28 cellular contexts compared by ENCODE assay signal in the genomic region with DNA sequence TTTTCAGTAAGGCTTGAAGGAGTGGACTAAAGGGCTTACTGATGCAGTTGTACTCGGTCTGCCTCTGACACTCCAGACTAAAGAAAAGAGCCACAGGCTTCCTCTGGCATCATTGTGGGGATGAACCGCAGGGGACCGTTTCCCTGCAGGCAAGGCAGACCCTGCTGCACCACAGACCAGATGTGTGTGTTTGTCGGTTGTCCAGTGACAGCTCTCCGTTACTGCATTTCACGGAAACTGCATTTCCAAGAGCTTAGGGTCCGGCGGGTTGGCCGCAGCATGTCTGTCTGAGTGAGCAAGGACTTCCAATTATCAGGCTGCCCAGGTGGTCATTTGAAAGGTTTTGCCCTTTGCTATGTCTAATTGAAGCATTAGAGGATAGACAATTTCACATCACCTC.
A peak's percentile ranks its signal among the peaks of the same experiment; 100 is the strongest.
DNase-seq lines count a peak whose midpoint lies in the region; ATAC-seq, FAIRE-seq and TF ChIP-seq lines count a peak whose summit lies in the region.
"Had no signal": no experiment of that assay in that cellular context is flagged by ENCODE, and none has a peak within 500 bp of the region (broad histone marks: within the 10 kb centered on the region; RNA-seq: fewer than 3 reads in every experiment).

No MANE protein-coding gene starts in this region.

- no peak overlapping the region for H3K4me3 ChIP-seq in CD8-positive, alpha-beta T cell (ENCODE audit: low read depth, low read length)
- H3K4me3 ChIP-seq in Jurkat, Clone E6-1 (ENCODE audit: low read length), result peak overlapping the region; percentile 28
- no peak overlapping the region for H3K4me3 ChIP-seq in bronchial epithelial cell (ENCODE audit: low read depth, low read length)
- H3K4me3 ChIP-seq: GM23248, upper lobe of left lung had no signal

- peak overlapping the region; percentile 52 for H3K27ac Mint-ChIP-seq in CD8-positive, alpha-beta T cell
- H3K27ac Mint-ChIP-seq: activated CD4-positive, alpha-beta memory T cell treated with anti-CD3 and anti-CD28 coated beads for 36 hours; activated naive CD8-positive, alpha-beta T cell; HFFc6 had no signal

- H3K4me3 Mint-ChIP-seq in CD8-positive, alpha-beta T cell, result no peak overlapping the region
- H3K4me3 Mint-ChIP-seq: activated CD4-positive, alpha-beta memory T cell treated with anti-CD3 and anti-CD28 coated beads for 36 hours; activated naive CD8-positive, alpha-beta T cell; HFFc6 had no signal

- H3K27me3 ChIP-seq in CD8-positive, alpha-beta T cell (ENCODE audit: insufficient read depth, low read length), result no peaks in the 10 kb centered on the region
- H3K27me3 ChIP-seq in bronchial epithelial cell (ENCODE audit: control insufficient read depth, insufficient read depth, low read length), result no peaks in the 10 kb centered on the region
- H3K27me3 ChIP-seq: upper lobe of left lung had no signal

- H3K4me1 ChIP-seq in CD8-positive, alpha-beta T cell (ENCODE audit: insufficient read depth, low read length), result peaks cover 4% of the 10 kb centered on the region

- TF ChIP-seq CTCF in CD8-positive, alpha-beta T cell (IDR thresholded peaks at IDR 0.05), result no peak
- no peak for TF ChIP-seq CTCF in bronchial epithelial cell (IDR thresholded peaks at IDR 0.05; ENCODE audit: insufficient read depth, low read length, severe bottlenecking)

- no peak overlapping the region for H3K27ac ChIP-seq in CD8-positive, alpha-beta T cell (ENCODE audit: low read depth, low read length)
- H3K27ac ChIP-seq: C4-2B, GM23248, upper lobe of left lung had no signal

- no peaks in the 10 kb centered on the region for H3K9me3 Mint-ChIP-seq in CD8-positive, alpha-beta T cell
- H3K9me3 Mint-ChIP-seq: activated CD4-positive, alpha-beta memory T cell treated with anti-CD3 and anti-CD28 coated beads for 36 hours; HFFc6 had no signal

- DNase-seq in CD8-positive, alpha-beta T cell, result no peak
- peak; percentile 83 for DNase-seq in Jurkat, Clone E6-1 (ENCODE audit: low read depth, low spot score)
- DNase-seq in bronchial epithelial cell (ENCODE audit: low read depth) (no peak), pons (ENCODE audit: low spot score) (peak; percentile 32), NCI-H510A treated with DMSO at 0.1 percent for 48 hours (lab: John Stamatoyannopoulos, UW) (no peak)
- DNase-seq: activated CD4-positive, alpha-beta memory T cell treated with anti-CD3 and anti-CD28 coated beads for 36 hours; activated CD4-positive, CD25-positive, alpha-beta regulatory T cell treated with anti-CD3 and anti-CD28 coated beads, Interleukin-2, amount 50 U/mL, for 72 hours; Calu3; central memory CD4-positive, alpha-beta T cell; DMS79 treated with DMSO at 0.1 percent for 48 hours; GM23248; HFFc6; mesendoderm; NCI-H1105; NCI-H446 treated with DMSO at 0.1 percent for 48 hours; OCI-M1; SK-N-SH; small intestine; T-helper 2 cell; upper lobe of left lung had no signal

- intact Hi-C loops in CD8-positive, alpha-beta T cell (cut with DNase I, micrococcal nuclease), result loop anchor here in 1 of 2 experiments (10.0 kb wide), 1 partner anchor 313 kb away; no protein-coding TSS in a partner anchor

- peaks cover 25% of the 10 kb centered on the region for H3K4me1 Mint-ChIP-seq in CD8-positive, alpha-beta T cell (ENCODE audit: low read depth)

- no peaks in the 10 kb centered on the region for H3K9me3 ChIP-seq in CD8-positive, alpha-beta T cell (ENCODE audit: low read length)
- H3K9me3 ChIP-seq: SK-N-SH, upper lobe of left lung had no signal

- H3K36me3 Mint-ChIP-seq in CD8-positive, alpha-beta T cell, result peaks cover 28% of the 10 kb centered on the region
- H3K36me3 Mint-ChIP-seq: activated CD4-positive, alpha-beta memory T cell treated with anti-CD3 and anti-CD28 coated beads for 36 hours had no signal

- CTCF ChIA-PET in CD8-positive, alpha-beta T cell (lab: Charles Lee), result interaction anchor here (2.2 to 3.6 kb wide), 2 partner anchors 69 to 412 kb away, joined by 15 to 37 read pairs; no protein-coding TSS in a partner anchor

- no peaks in the 10 kb centered on the region for H3K36me3 ChIP-seq in CD8-positive, alpha-beta T cell (ENCODE audit: insufficient read depth, low read length)
- H3K36me3 ChIP-seq in bronchial epithelial cell (ENCODE audit: control insufficient read depth, insufficient read depth, low read length), result no peaks in the 10 kb centered on the region
- H3K36me3 ChIP-seq: upper lobe of left lung had no signal

- POLR2A ChIA-PET in CD8-positive, alpha-beta T cell (lab: Charles Lee), result no interaction called here

- ATAC-seq in CD8-positive, alpha-beta T cell, result no peak
- ATAC-seq in HG03175 (IDR thresholded peaks at IDR 0.05; ENCODE audit: unreplicated experiment), result no peak
- ATAC-seq in GM21515 (IDR thresholded peaks at IDR 0.05; ENCODE audit: unreplicated experiment), result no peak
- ATAC-seq: HepG2, left lobe of liver had no signal

- no peaks in the 10 kb centered on the region for H3K27me3 Mint-ChIP-seq in CD8-positive, alpha-beta T cell (ENCODE audit: low read depth)
- H3K27me3 Mint-ChIP-seq: activated CD4-positive, alpha-beta memory T cell treated with anti-CD3 and anti-CD28 coated beads for 36 hours; activated naive CD8-positive, alpha-beta T cell had no signal

- peak; percentile 40 for FAIRE-seq in bronchial epithelial cell (lab: Jason Lieb, UNC)
- FAIRE-seq: astrocyte, endothelial cell of umbilical vein, HepG2, small intestine had no signal

Comparison
In these comparisons a context has a peak if more than half of its experiments do, and no peak if none do; other contexts are left out.
1. DNase-seq: peak in Jurkat, Clone E6-1 (single experiment) and pons (single experiment); none in CD8-positive, alpha-beta T cell (0 of 7), bronchial epithelial cell (single experiment) and NCI-H510A treated with DMSO at 0.1 percent for 48 hours (single experiment).